In genomic region chr14:75176142-75176820, GRCh38 we compare ENCODE assay signal across 8 cellular contexts. TPM values are rescaled to one million over a fixed set of nuclear protein-coding genes. Genes with fewer than 3 reads are reported as not detected.
DNase-seq lines count a peak whose midpoint lies in the region; ATAC-seq lines count a peak whose summit lies in the region.

Gene TMED10 (minus strand): TSS chr14:75176612. CDS start chr14:75176579, 33 bp downstream.

- H3K27ac Mint-ChIP-seq in CD4-positive, CD25-positive, alpha-beta regulatory T cell = peak within 1 kb of the TSS; percentile 97 to 99 (median 98)

- H3K4me3 Mint-ChIP-seq in CD4-positive, CD25-positive, alpha-beta regulatory T cell = peak within 1 kb of the TSS; percentile 86 to 97 (median 91)

- peaks cover 33% of the 10 kb centered on the region for H3K4me1 ChIP-seq in CD4-positive, CD25-positive, alpha-beta regulatory T cell (ENCODE audit: control insufficient read depth, insufficient read depth, low read length, poor library complexity, severe bottlenecking)

- H3K36me3 Mint-ChIP-seq in CD4-positive, CD25-positive, alpha-beta regulatory T cell = peaks cover 4% of the 10 kb centered on the region

- H3K4me3 ChIP-seq in CD4-positive, CD25-positive, alpha-beta regulatory T cell (ENCODE audit: low read depth, low read length) = peak within 1 kb of the TSS; percentile 97

- no peaks in the 10 kb centered on the region for H3K9me3 Mint-ChIP-seq in CD4-positive, CD25-positive, alpha-beta regulatory T cell

- peaks cover 7% of the 10 kb centered on the region for H3K27me3 Mint-ChIP-seq in CD4-positive, CD25-positive, alpha-beta regulatory T cell

- ATAC-seq in CD4-positive, CD25-positive, alpha-beta regulatory T cell (ENCODE audit: low read depth in 2 of 2) = peak; percentile 80 to 81
- ATAC-seq in HG03457 (IDR thresholded peaks at IDR 0.05; ENCODE audit: unreplicated experiment) = peak; percentile 58

- peak within 1 kb of the TSS; percentile 99 for H3K27ac ChIP-seq in CD4-positive, CD25-positive, alpha-beta regulatory T cell (ENCODE audit: insufficient read depth, low read length, poor library complexity, severe bottlenecking)
- peak within 1 kb of the TSS; percentile 93 for H3K27ac ChIP-seq in epithelial cell of prostate

- H3K9me3 ChIP-seq in CD4-positive, CD25-positive, alpha-beta regulatory T cell (ENCODE audit: control insufficient read depth in 2 of 2, low read length in 2 of 2) = no peaks in the 10 kb centered on the region

- peak; percentile 87 to 96 (median 96) for DNase-seq in CD4-positive, CD25-positive, alpha-beta regulatory T cell
- DNase-seq in GM19240 (ENCODE audit: insufficient read length, low spot score) = peak; percentile 65
- DNase-seq in NK-92 treated with Interleukin-12 subunit alpha and Interleukin-12 subunit beta, amount 100 ng/mL, for 24 hours (lab: John Stamatoyannopoulos, UW) = peak; percentile 87
- peak; percentile 84 for DNase-seq in activated T-cell treated with anti-CD3 and anti-CD28 coated beads for 24 hours (ENCODE audit: low read depth)
- peak; percentile 48 for DNase-seq in epithelial cell of prostate (ENCODE audit: low read depth, low spot score)
- DNase-seq in mucosa of gallbladder (ENCODE audit: low spot score) = peak; percentile 90
- peak; percentile 80 to 92 for DNase-seq in stimulated activated CD8-positive, alpha-beta memory T cell treated with anti-CD3 and anti-CD28 coated beads, Interleukin-4, amount 100 ng/mL, for 4 hours (ENCODE audit: low read depth in 2 of 2, low spot score in 1 of 2)

- peaks cover 18 to 50% (median 37%) of the 10 kb centered on the region in 4 donors for H3K4me1 Mint-ChIP-seq in CD4-positive, CD25-positive, alpha-beta regulatory T cell

- H3K36me3 ChIP-seq in CD4-positive, CD25-positive, alpha-beta regulatory T cell (ENCODE audit: control insufficient read depth, insufficient read depth, low read length) = no peaks in the 10 kb centered on the region

- H3K27me3 ChIP-seq in CD4-positive, CD25-positive, alpha-beta regulatory T cell (ENCODE audit: control insufficient read depth, insufficient read depth, low read length) = no peaks in the 10 kb centered on the region

RNA-seq across cellular contexts. Expression of gene TMED10, which starts in this region (rescaled TPM):
- total RNA-seq in CD4-positive, CD25-positive, alpha-beta regulatory T cell = 128 TPM
- 100 to 1,000 TPM; 238 to 265 (median 250) TPM for polyA plus RNA-seq in CD4-positive, CD25-positive, alpha-beta regulatory T cell
- total RNA-seq in mucosa of gallbladder = 390 TPM

Comparison
In these comparisons a context has a peak if more than half of its experiments do, and no peak if none do; other contexts are left out.
1. Peak in every context shown above with its lines: DNase-seq, ATAC-seq, H3K4me3 ChIP-seq and H3K27ac ChIP-seq.